8 cellular contexts compared by ENCODE assay signal in genomic region chr12:31362759-31363415, GRCh38. TPM values are rescaled to one million over a fixed set of nuclear protein-coding genes. Genes with fewer than 3 reads are reported as not detected.
DNase-seq lines count a peak whose midpoint lies in the region; TF ChIP-seq lines count a peak whose summit lies in the region.

No MANE protein-coding gene starts in this region.

- H3K27me3 Mint-ChIP-seq in stimulated activated naive CD8-positive, alpha-beta T cell treated with anti-CD3 and anti-CD28 coated beads, Interleukin-15, Interleukin-2, amounts not matched to agents 100 ng/mL and 50 ng/mL, for 24 hours = no peaks in the 10 kb centered on the region

- no peaks in the 10 kb centered on the region for H3K79me2 ChIP-seq in KMS-11 (ENCODE audit: insufficient read depth, low read depth)
- H3K79me2 ChIP-seq in SU-DHL-6 (ENCODE audit: insufficient read depth, low read length) = no peaks in the 10 kb centered on the region

- no peaks in the 10 kb centered on the region for H3K9me3 ChIP-seq in SU-DHL-6 (ENCODE audit: insufficient read depth, low read length)

- H3K9me3 Mint-ChIP-seq in stimulated activated naive CD8-positive, alpha-beta T cell treated with anti-CD3 and anti-CD28 coated beads, Interleukin-15, Interleukin-2, amounts not matched to agents 100 ng/mL and 50 ng/mL, for 24 hours = no peaks in the 10 kb centered on the region

- H3K4me1 Mint-ChIP-seq in stimulated activated naive CD8-positive, alpha-beta T cell treated with anti-CD3 and anti-CD28 coated beads, Interleukin-15, Interleukin-2, amounts not matched to agents 100 ng/mL and 50 ng/mL, for 24 hours (ENCODE audit: low read depth) = peaks cover 17% of the 10 kb centered on the region

- peak overlapping the region; percentile 55 for H3K4me3 Mint-ChIP-seq in stimulated activated naive CD8-positive, alpha-beta T cell treated with anti-CD3 and anti-CD28 coated beads, Interleukin-15, Interleukin-2, amounts not matched to agents 100 ng/mL and 50 ng/mL, for 24 hours

- no peaks in the 10 kb centered on the region for H4K20me1 ChIP-seq in KMS-11 (ENCODE audit: insufficient read depth)
- no peaks in the 10 kb centered on the region for H4K20me1 ChIP-seq in SU-DHL-6 (ENCODE audit: low read depth, low read length)

- H3K4me2 ChIP-seq in KMS-11 (peak overlapping the region; percentile 74), SU-DHL-6 (ENCODE audit: low read depth, low read length, poor library complexity, severe bottlenecking) (peak overlapping the region; percentile 45)

- peak overlapping the region; percentile 84 for H3K27ac Mint-ChIP-seq in stimulated activated naive CD8-positive, alpha-beta T cell treated with anti-CD3 and anti-CD28 coated beads, Interleukin-15, Interleukin-2, amounts not matched to agents 100 ng/mL and 50 ng/mL, for 24 hours

- peak overlapping the region; percentile 93 for H3K27ac ChIP-seq in KMS-11
- H3K27ac ChIP-seq in SU-DHL-6 (ENCODE audit: low read depth, low read length) = no peak overlapping the region; the same call in none of the 2 replicates

- DNase-seq in activated T-cell treated with anti-CD3 and anti-CD28 coated beads for 24 hours (ENCODE audit: low read depth) (peak; percentile 2), H7 (peak; percentile 63), globus pallidus (ENCODE audit: low spot score) (peak; percentile 26), COLO829 (ENCODE audit: low spot score) (no peak)
- DNase-seq in activated T-cell treated with anti-CD3 and anti-CD28 coated beads, Interleukin-2, amount 50 U/mL, for 1 hour = no peak

- H3K4me3 ChIP-seq in H7 (ENCODE audit: insufficient read depth, low read depth, low read length) = no peak overlapping the region
- no peak overlapping the region for H3K4me3 ChIP-seq in KMS-11 (IDR thresholded peaks at IDR 0.05; ENCODE audit: insufficient read depth, low read depth, low read length)
- no peak overlapping the region for H3K4me3 ChIP-seq in SU-DHL-6 (ENCODE audit: insufficient read depth, low read length, poor library complexity, severe bottlenecking)

- no peaks in the 10 kb centered on the region for H3K36me3 ChIP-seq in H7 (replicated peaks; ENCODE audit: control insufficient read depth, insufficient read depth, low read length)
- no peaks in the 10 kb centered on the region for H3K36me3 ChIP-seq in KMS-11 (ENCODE audit: insufficient read depth)
- no peaks in the 10 kb centered on the region for H3K36me3 ChIP-seq in SU-DHL-6 (ENCODE audit: low read length)

- H3F3A ChIP-seq in SU-DHL-6 (ENCODE audit: insufficient read depth) = no peaks in the 10 kb centered on the region

- H3K27me3 ChIP-seq in H7 (ENCODE audit: control insufficient read depth, insufficient read depth, low read length) (no peaks in the 10 kb centered on the region), KMS-11 (ENCODE audit: insufficient read depth, low read depth) (no peaks in the 10 kb centered on the region), SU-DHL-6 (ENCODE audit: low read length) (no peaks in the 10 kb centered on the region)

- H3K36me3 Mint-ChIP-seq in stimulated activated naive CD8-positive, alpha-beta T cell treated with anti-CD3 and anti-CD28 coated beads, Interleukin-15, Interleukin-2, amounts not matched to agents 100 ng/mL and 50 ng/mL, for 24 hours (ENCODE audit: low read depth) = no peaks in the 10 kb centered on the region

- TF ChIP-seq CTCF in KMS-11 (conservative IDR thresholded peaks at IDR 0.05; ENCODE audit: low read depth, low read length) = no peak
- no peak for TF ChIP-seq CTCF in SU-DHL-6 (IDR thresholded peaks at IDR 0.05; ENCODE audit: insufficient read depth, low read length, poor library complexity, severe bottlenecking)

- H3K4me1 ChIP-seq in KMS-11 (ENCODE audit: low read depth, poor library complexity, severe bottlenecking) = peaks cover 34% of the 10 kb centered on the region

- no peaks in the 10 kb centered on the region for H3K9me2 ChIP-seq in SU-DHL-6 (replicated peaks; ENCODE audit: insufficient read depth, low read length)

- peak overlapping the region; percentile 76 for H3K9ac ChIP-seq in KMS-11
- peak overlapping the region; percentile 30; the same call in 1 of the 2 replicates for H3K9ac ChIP-seq in SU-DHL-6 (ENCODE audit: low read length)

- H2AFZ ChIP-seq in KMS-11 (ENCODE audit: low read depth) (peak overlapping the region; percentile 84), SU-DHL-6 (ENCODE audit: low read depth, low read length, severe bottlenecking) (peak overlapping the region; percentile 91)

RNA-seq across cellular contexts. Expression of gene SINHCAF, which starts 36.9 kb away (rescaled TPM):
- 265 and 349 TPM in 2 replicates for total RNA-seq in H7 (2014; rRNA removed; shearing (Covaris generic))

Comparison
In these comparisons a context has a peak if more than half of its experiments do, and no peak if none do; other contexts are left out.
1. DNase-seq: peak in activated T-cell treated with anti-CD3 and anti-CD28 coated beads for 24 hours (single experiment), H7 (single experiment) and globus pallidus (single experiment); none in activated T-cell treated with anti-CD3 and anti-CD28 coated beads, Interleukin-2, amount 50 U/mL, for 1 hour (single experiment) and COLO829 (single experiment).